8 cellular contexts compared by ENCODE assay signal in the genomic region with DNA sequence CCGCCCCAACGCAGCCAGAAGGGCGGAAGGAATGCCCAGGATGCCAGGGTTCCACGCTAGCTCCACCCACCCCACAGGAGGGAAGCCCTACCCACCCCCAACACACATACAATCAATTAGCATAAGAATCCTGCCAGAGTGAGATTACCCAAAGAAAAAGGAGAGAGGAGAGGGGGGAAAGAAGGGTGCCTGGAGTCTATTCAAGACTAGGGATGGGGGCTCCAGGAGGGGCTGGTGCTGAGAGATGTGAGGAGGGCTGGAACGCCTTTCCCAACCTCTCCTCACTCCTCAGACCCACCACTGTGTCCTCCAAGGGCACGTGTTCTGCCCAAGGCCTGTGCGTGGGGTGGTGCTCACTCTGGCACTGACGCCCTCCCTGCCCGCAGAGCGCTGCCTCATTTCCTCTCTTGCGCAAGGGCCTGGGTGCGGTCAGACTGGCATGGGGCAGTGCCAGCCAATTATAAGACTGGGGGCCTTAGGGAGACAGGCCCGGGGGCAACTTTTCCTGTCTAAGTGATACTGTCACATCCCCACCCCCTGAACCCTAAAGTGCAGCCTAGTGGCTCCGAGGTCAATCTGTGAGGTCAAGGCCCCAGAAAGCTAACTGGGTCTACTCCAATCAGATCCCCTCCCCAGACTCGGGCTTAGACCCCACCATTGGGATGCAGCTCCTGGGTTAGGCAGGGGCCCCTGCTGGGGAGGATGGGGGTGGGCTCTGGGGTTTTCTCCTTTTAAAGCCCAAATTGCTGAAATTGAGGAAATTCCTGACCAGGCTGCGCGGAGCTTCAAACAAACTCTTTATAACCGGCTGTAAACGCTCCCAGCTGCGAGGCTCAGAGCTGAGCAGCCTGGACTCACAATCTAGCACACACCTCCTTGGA. TPM values are rescaled to one million over a fixed set of nuclear protein-coding genes. Genes with fewer than 3 reads are reported as not detected.
A peak's percentile ranks its signal among the peaks of the same experiment; 100 is the strongest.
DNase-seq lines count a peak whose midpoint lies in the region; ATAC-seq and FAIRE-seq lines count a peak whose summit lies in the region.

No MANE protein-coding gene starts in this region.

- POLR2A ChIA-PET in activated CD4-positive, alpha-beta T cell treated with anti-CD3 and anti-CD28 coated beads for 36 hours (lab: Charles Lee) = interaction anchor here (0.5 to 1.0 kb wide), 3 partner anchors 107 to 1397 kb away, joined by 3 to 5 read pairs (median 4); no protein-coding TSS in a partner anchor

- DNase-seq in activated CD4-positive, alpha-beta T cell treated with anti-CD3 and anti-CD28 coated beads for 36 hours = peak; percentile 75
- DNase-seq in activated CD4-positive, alpha-beta T cell treated with anti-CD3 and anti-CD28 coated beads, Interleukin-2, amount 50 U/mL, for 1 hour = no peak
- DNase-seq in stimulated activated naive CD8-positive, alpha-beta T cell treated with anti-CD3 and anti-CD28 coated beads, Interleukin-15, Interleukin-2, amounts not matched to agents 100 U/mL and 50 U/mL, for 24 hours = peak; percentile 78
- DNase-seq in HTR-8/SVneo (ENCODE audit: insufficient read length, low spot score) (no peak), ecto neural progenitor cell (ENCODE audit: low spot score) (no peak)

- no peak for FAIRE-seq in HTR-8/SVneo (lab: Jason Lieb, UNC)

- no peaks in the 10 kb centered on the region for H3K9me3 Mint-ChIP-seq in activated CD4-positive, alpha-beta T cell treated with anti-CD3 and anti-CD28 coated beads for 36 hours (ENCODE audit: low read depth)
- H3K9me3 Mint-ChIP-seq in activated T-helper 17 cell treated with anti-CD3 and anti-CD28 coated beads, Interleukin-2, amount 50 U/mL, for 72 hours = no peaks in the 10 kb centered on the region

- peaks cover 13% of the 10 kb centered on the region for H3K36me3 Mint-ChIP-seq in activated CD4-positive, alpha-beta T cell treated with anti-CD3 and anti-CD28 coated beads for 36 hours (ENCODE audit: low read depth)
- peaks cover 65% of the 10 kb centered on the region for H3K36me3 Mint-ChIP-seq in activated T-helper 17 cell treated with anti-CD3 and anti-CD28 coated beads, Interleukin-2, amount 50 U/mL, for 72 hours (ENCODE audit: low read depth)

- peak overlapping the region; percentile 95 for H3K27ac Mint-ChIP-seq in activated CD4-positive, alpha-beta T cell treated with anti-CD3 and anti-CD28 coated beads for 36 hours
- peak overlapping the region; percentile 91 for H3K27ac Mint-ChIP-seq in activated T-helper 17 cell treated with anti-CD3 and anti-CD28 coated beads, Interleukin-2, amount 50 U/mL, for 72 hours

- intact Hi-C loops in activated CD4-positive, alpha-beta T cell treated with anti-CD3 and anti-CD28 coated beads for 36 hours (cut with DNase I, micrococcal nuclease) = loop anchor here in 1 of 2 experiments (10.0 kb wide), 1 partner anchor 108 kb away; the partner anchor contains the start of gene AAAS

- CTCF ChIA-PET in activated CD4-positive, alpha-beta T cell treated with anti-CD3 and anti-CD28 coated beads for 36 hours (lab: Charles Lee) = interaction anchor here (0.6 to 10.7 kb wide), 14 partner anchors 8 to 204 kb away, joined by 3 to 173 read pairs (median 4); partner anchors contain the start of genes AAAS, ESPL1, MYG1 and PFDN5

- H3K4me3 Mint-ChIP-seq in activated CD4-positive, alpha-beta T cell treated with anti-CD3 and anti-CD28 coated beads for 36 hours = peak overlapping the region; percentile 83
- H3K4me3 Mint-ChIP-seq in activated T-helper 17 cell treated with anti-CD3 and anti-CD28 coated beads, Interleukin-2, amount 50 U/mL, for 72 hours = peak overlapping the region; percentile 98

- H3K4me3 ChIP-seq in iPS-11a (ENCODE audit: low read depth, low read length) = peak overlapping the region; percentile 5

- H3K27me3 Mint-ChIP-seq in activated CD4-positive, alpha-beta T cell treated with anti-CD3 and anti-CD28 coated beads for 36 hours = no peaks in the 10 kb centered on the region
- no peaks in the 10 kb centered on the region for H3K27me3 Mint-ChIP-seq in activated T-helper 17 cell treated with anti-CD3 and anti-CD28 coated beads, Interleukin-2, amount 50 U/mL, for 72 hours

- ATAC-seq in activated CD4-positive, alpha-beta T cell treated with anti-CD3 and anti-CD28 coated beads for 36 hours = no peak
- ATAC-seq in activated T-helper 17 cell treated with anti-CD3 and anti-CD28 coated beads, Interleukin-2, amount 50 U/mL, for 72 hours (replicated peaks) = peak; percentile 14
- ATAC-seq in stimulated activated naive CD8-positive, alpha-beta T cell treated with anti-CD3 and anti-CD28 coated beads, Interleukin-15, Interleukin-2, amounts not matched to agents 100 U/mL and 50 U/mL, for 24 hours = no peak
- no peak for ATAC-seq in GM21786 (IDR thresholded peaks at IDR 0.05; ENCODE audit: unreplicated experiment)

- peaks cover 62% of the 10 kb centered on the region for H3K4me1 Mint-ChIP-seq in activated CD4-positive, alpha-beta T cell treated with anti-CD3 and anti-CD28 coated beads for 36 hours
- H3K4me1 Mint-ChIP-seq in activated T-helper 17 cell treated with anti-CD3 and anti-CD28 coated beads, Interleukin-2, amount 50 U/mL, for 72 hours = peaks cover 49% of the 10 kb centered on the region

RNA-seq across cellular contexts. Expression of gene ITGB7, which starts 10.2 kb away (rescaled TPM):
- 10 to 100 TPM; 73.0 to 77.6 TPM for total RNA-seq in activated CD4-positive, alpha-beta T cell treated with anti-CD3 and anti-CD28 coated beads for 36 hours
- total RNA-seq in activated T-helper 17 cell treated with anti-CD3 and anti-CD28 coated beads, Interleukin-2, amount 50 U/mL, for 72 hours = 100 to 1,000 TPM; 183 to 187 TPM

RNA-seq across cellular contexts. Expression of gene RARG, which starts 14.7 kb away (rescaled TPM):
- total RNA-seq in activated CD4-positive, alpha-beta T cell treated with anti-CD3 and anti-CD28 coated beads for 36 hours = 10 to 100 TPM; 20.0 to 21.6 TPM
- total RNA-seq in activated T-helper 17 cell treated with anti-CD3 and anti-CD28 coated beads, Interleukin-2, amount 50 U/mL, for 72 hours = 10 to 100 TPM; 28.5 to 58.3 TPM

RNA-seq across cellular contexts. Expression of gene CSAD, which starts 36.6 kb away (rescaled TPM):
- 10 to 100 TPM; 20.0 to 23.1 TPM for total RNA-seq in activated CD4-positive, alpha-beta T cell treated with anti-CD3 and anti-CD28 coated beads for 36 hours
- total RNA-seq in activated T-helper 17 cell treated with anti-CD3 and anti-CD28 coated beads, Interleukin-2, amount 50 U/mL, for 72 hours = 10 to 100 TPM; 29.8 to 43.5 TPM

RNA-seq across cellular contexts. Expression of gene ZNF740, which starts 36.8 kb away (rescaled TPM):
- 10 to 100 TPM; 34.9 to 40.2 TPM for total RNA-seq in activated CD4-positive, alpha-beta T cell treated with anti-CD3 and anti-CD28 coated beads for 36 hours
- total RNA-seq in activated T-helper 17 cell treated with anti-CD3 and anti-CD28 coated beads, Interleukin-2, amount 50 U/mL, for 72 hours = 10 to 100 TPM; 41.8 to 42.3 TPM

RNA-seq across cellular contexts. Expression of gene ESPL1, which starts 50.8 kb away (rescaled TPM):
- total RNA-seq in activated CD4-positive, alpha-beta T cell treated with anti-CD3 and anti-CD28 coated beads for 36 hours = 10 to 100 TPM; 60.8 to 66.9 TPM
- 10 to 100 TPM; 80.1 to 92.1 TPM for total RNA-seq in activated T-helper 17 cell treated with anti-CD3 and anti-CD28 coated beads, Interleukin-2, amount 50 U/mL, for 72 hours

Comparison
In these comparisons a context has a peak if more than half of its experiments do, and no peak if none do; other contexts are left out.
1. DNase-seq: peak in activated CD4-positive, alpha-beta T cell treated with anti-CD3 and anti-CD28 coated beads for 36 hours (single experiment) and stimulated activated naive CD8-positive, alpha-beta T cell treated with anti-CD3 and anti-CD28 coated beads, Interleukin-15, Interleukin-2, amounts not matched to agents 100 U/mL and 50 U/mL, for 24 hours (single experiment); none in activated CD4-positive, alpha-beta T cell treated with anti-CD3 and anti-CD28 coated beads, Interleukin-2, amount 50 U/mL, for 1 hour (single experiment), HTR-8/SVneo (single experiment) and ecto neural progenitor cell (single experiment).